ENCODE assay signal across 22 cellular contexts in the genomic region with DNA sequence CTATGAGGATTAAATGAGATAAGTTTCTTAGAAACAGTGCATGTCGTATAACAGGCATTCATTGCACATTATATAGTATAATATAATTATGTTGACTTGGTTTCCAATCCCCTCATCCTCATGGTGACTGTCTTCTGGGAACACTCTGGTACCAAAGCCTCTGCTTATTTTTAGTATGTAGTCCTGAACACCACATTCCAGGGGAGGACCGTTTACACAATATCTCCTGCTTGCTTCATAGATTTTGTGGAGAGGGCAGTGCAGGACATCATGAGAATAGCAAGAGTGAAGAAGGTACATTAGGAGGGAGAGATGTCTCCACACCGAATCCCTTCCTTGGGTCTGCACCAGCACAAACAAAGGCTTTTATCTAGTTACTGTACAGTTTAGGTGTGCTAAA. TPM values are rescaled to one million over a fixed set of nuclear protein-coding genes. Genes with fewer than 3 reads are reported as not detected.
"Had no signal": no experiment of that assay in that cellular context is flagged by ENCODE, and none has a peak within 500 bp of the region (broad histone marks: within the 10 kb centered on the region; RNA-seq: fewer than 3 reads in every experiment).

No MANE protein-coding gene starts in this region.

- DNase-seq: effector memory CD4-positive, alpha-beta T cell; foreskin fibroblast; heart right ventricle; hypothalamus; kidney glomerular epithelial cell; mesendoderm; naive B cell; retina; stimulated activated CD4-positive, alpha-beta T cell treated with anti-CD3 and anti-CD28 coated beads, Interleukin-2, amount 100 ng/mL, for 48 hours; stimulated activated naive CD8-positive, alpha-beta T cell treated with anti-CD3 and anti-CD28 coated beads, Interleukin-15, Interleukin-2, amounts not matched to agents 100 U/mL and 50 U/mL, for 24 hours; tibial artery; upper lobe of left lung; uterus had no signal

- H3K4me3 ChIP-seq: heart right ventricle, lung, prostate gland, smooth muscle cell, tibial artery, upper lobe of left lung, uterus had no signal

- ATAC-seq: esophagus mucosa; stimulated activated effector memory CD8-positive, alpha-beta T cell treated with anti-CD3 and anti-CD28 coated beads, Interleukin-12 subunit alpha, Interleukin-12 subunit beta, amount 100 ng/mL, for 72 hours; stimulated activated naive CD8-positive, alpha-beta T cell treated with anti-CD3 and anti-CD28 coated beads, Interleukin-15, Interleukin-2, amounts not matched to agents 100 U/mL and 50 U/mL, for 24 hours had no signal

- H3K27ac ChIP-seq: heart right ventricle, parathyroid adenoma, prostate gland, tibial artery, upper lobe of left lung, uterus had no signal

- H3K27me3 ChIP-seq: heart right ventricle, tibial artery, upper lobe of left lung, uterus had no signal

- FAIRE-seq: endometrium, islet of Langerhans had no signal

- H3K4me1 ChIP-seq: prostate gland, tibial artery, upper lobe of left lung, uterus had no signal

- H3K9me3 ChIP-seq: heart right ventricle, prostate gland, tibial artery, upper lobe of left lung, uterus had no signal

- H3K36me3 ChIP-seq: heart right ventricle, prostate gland, tibial artery, upper lobe of left lung, uterus had no signal

RNA-seq across cellular contexts. Expression of a gene that starts 20.5 kb away (rescaled TPM):
- total RNA-seq: glomerular endothelial cell, heart right ventricle, smooth muscle cell had no signal
- polyA plus RNA-seq: smooth muscle cell had no signal

RNA-seq across cellular contexts. Expression of a gene that starts 21.5 kb away (rescaled TPM):
- total RNA-seq: smooth muscle cell had no signal
- polyA plus RNA-seq: smooth muscle cell had no signal

RNA-seq across cellular contexts. Expression of a gene that starts 21.6 kb away (rescaled TPM):
- total RNA-seq: glomerular endothelial cell, smooth muscle cell had no signal
